ENCODE assay signal across 8 cellular contexts in the genomic region with DNA sequence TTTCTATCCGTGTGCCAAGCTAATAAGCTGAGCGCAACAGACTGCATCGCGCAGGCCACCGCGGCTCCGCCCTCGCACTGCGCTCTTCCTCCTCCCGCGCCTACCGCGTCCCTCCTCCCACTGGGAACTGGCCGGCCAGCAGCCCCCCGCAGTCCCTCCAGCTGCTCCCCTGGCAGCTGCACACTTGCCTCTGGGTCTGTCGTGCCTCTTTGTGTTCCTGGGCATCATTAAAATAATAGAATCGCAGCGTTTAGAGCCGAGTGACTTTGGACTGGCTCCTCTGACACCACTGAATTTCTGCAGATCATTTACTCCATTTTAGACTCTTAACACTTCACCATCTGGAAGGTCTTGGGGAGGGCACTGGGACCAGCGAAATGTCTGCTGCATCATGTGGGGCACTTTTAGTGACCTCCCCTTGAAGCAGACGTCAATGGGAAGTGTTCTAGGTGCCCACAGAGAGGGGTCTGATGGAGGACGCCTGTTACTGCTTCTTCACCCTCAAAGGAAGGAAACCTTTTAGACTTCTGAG. TPM values are rescaled to one million over a fixed set of nuclear protein-coding genes. Genes with fewer than 3 reads are reported as not detected.
DNase-seq lines count a peak whose midpoint lies in the region; ATAC-seq and TF ChIP-seq lines count a peak whose summit lies in the region.

No MANE protein-coding gene starts in this region.

- H3K27ac Mint-ChIP-seq in activated CD4-positive, alpha-beta memory T cell treated with anti-CD3 and anti-CD28 coated beads, Interleukin-2, amount 10 ng/mL, durations not matched to agents 7 days and 5 days, result no peak overlapping the region

- peaks cover 11% of the 10 kb centered on the region for H3K4me1 Mint-ChIP-seq in activated CD4-positive, alpha-beta memory T cell treated with anti-CD3 and anti-CD28 coated beads, Interleukin-2, amount 10 ng/mL, durations not matched to agents 7 days and 5 days

- H3K36me3 ChIP-seq in HUES48 (ENCODE audit: control insufficient read depth, insufficient read depth, low read length), result no peaks in the 10 kb centered on the region

- H3K27me3 Mint-ChIP-seq in activated CD4-positive, alpha-beta memory T cell treated with anti-CD3 and anti-CD28 coated beads, Interleukin-2, amount 10 ng/mL, durations not matched to agents 7 days and 5 days, result peaks cover 16% of the 10 kb centered on the region

- peak overlapping the region; percentile 70 for H3K4me3 Mint-ChIP-seq in activated CD4-positive, alpha-beta memory T cell treated with anti-CD3 and anti-CD28 coated beads, Interleukin-2, amount 10 ng/mL, durations not matched to agents 7 days and 5 days

- H3K27ac ChIP-seq in HUES48 (ENCODE audit: low read depth, low read length), result no peak overlapping the region

- no peaks in the 10 kb centered on the region for H3K4me1 ChIP-seq in HUES48 (ENCODE audit: control insufficient read depth, insufficient read depth, low read length)

- CTCF ChIA-PET in activated CD4-positive, alpha-beta memory T cell treated with anti-CD3 and anti-CD28 coated beads, Interleukin-2, amount 10 ng/mL, durations not matched to agents 7 days and 5 days (lab: Charles Lee), result no interaction called here

- ATAC-seq in GM19463 (IDR thresholded peaks at IDR 0.05; ENCODE audit: unreplicated experiment), result peak; percentile 93

- H3K9me3 ChIP-seq in HUES48 (ENCODE audit: control insufficient read depth, insufficient read depth, low read length), result no peaks in the 10 kb centered on the region

- H3K36me3 Mint-ChIP-seq in activated CD4-positive, alpha-beta memory T cell treated with anti-CD3 and anti-CD28 coated beads, Interleukin-2, amount 10 ng/mL, durations not matched to agents 7 days and 5 days (ENCODE audit: low read depth), result peaks cover 3% of the 10 kb centered on the region

- H3K9me3 Mint-ChIP-seq in activated CD4-positive, alpha-beta memory T cell treated with anti-CD3 and anti-CD28 coated beads, Interleukin-2, amount 10 ng/mL, durations not matched to agents 7 days and 5 days, result peaks cover 9% of the 10 kb centered on the region

- DNase-seq in Caki2 (ENCODE audit: low read depth), result peak; percentile 19
- DNase-seq in activated CD4-positive, alpha-beta memory T cell treated with anti-CD3 and anti-CD28 coated beads, Interleukin-2, amount 10 ng/mL, durations not matched to agents 7 days and 5 days, result no peak
- DNase-seq in fibroblast of mammary gland (ENCODE audit: low read depth), result no peak
- DNase-seq in nucleus accumbens (lab: John Stamatoyannopoulos, UW), result peak in 36 of 56 donors; percentile 7 to 65 (median 37)
- DNase-seq in A172 (ENCODE audit: low spot score), result no peak
- DNase-seq in 8988T, result no peak

- H3K27me3 ChIP-seq in HUES48 (ENCODE audit: control insufficient read depth, insufficient read depth, low read length), result peaks cover 19% of the 10 kb centered on the region

- in situ Hi-C loops in Caki2 (cut with HindIII; ENCODE audit: low pct_unique_long_range_greater_than_20kb, low sequenced_read_pairs), result no loop called here

- POLR2A ChIA-PET in activated CD4-positive, alpha-beta memory T cell treated with anti-CD3 and anti-CD28 coated beads, Interleukin-2, amount 10 ng/mL, durations not matched to agents 7 days and 5 days (lab: Charles Lee), result no interaction called here

- no peak for TF ChIP-seq CTCF in fibroblast of mammary gland (conservative IDR thresholded peaks at IDR 0.05; ENCODE audit: control insufficient read depth, insufficient read depth, low read depth, low read length)

- H3K4me3 ChIP-seq in HUES48 (ENCODE audit: low read depth, low read length) (peak overlapping the region; percentile 45; the same call in 1 of the 2 replicates), fibroblast of mammary gland (ENCODE audit: control insufficient read depth, low read depth, low read length) (peak overlapping the region; percentile 51)

- no peak overlapping the region for H3K9ac ChIP-seq in HUES48 (ENCODE audit: low read depth, low read length)

RNA-seq across cellular contexts. Expression of gene NAB1, which starts 20.9 kb away (rescaled TPM):
- 92.4 and 93.1 TPM in 2 replicates for total RNA-seq in Caki2 (2014; rRNA removed; shearing (Covaris generic); ENCODE audit: low replicate concordance)
- total RNA-seq in activated CD4-positive, alpha-beta memory T cell treated with anti-CD3 and anti-CD28 coated beads, Interleukin-2, amount 10 ng/mL, durations not matched to agents 7 days and 5 days, result 10 to 100 TPM; 21.7 to 28.1 TPM
- 45.5 and 54.8 TPM in 2 replicates for total RNA-seq in A172 (2014; rRNA removed; shearing (Covaris generic))

Comparison
In these comparisons a context has a peak if more than half of its experiments do, and no peak if none do; other contexts are left out.
1. DNase-seq: peak in Caki2 (single experiment) and nucleus accumbens (36 of 56); none in activated CD4-positive, alpha-beta memory T cell treated with anti-CD3 and anti-CD28 coated beads, Interleukin-2, amount 10 ng/mL, durations not matched to agents 7 days and 5 days (single experiment), fibroblast of mammary gland (single experiment), A172 (single experiment) and 8988T (single experiment).